Comparison of ENCODE assay signal across 8 cellular contexts in genomic region chr17:31487063-31487647, GRCh38.
DNase-seq lines count a peak whose midpoint lies in the region; ATAC-seq, FAIRE-seq and TF ChIP-seq lines count a peak whose summit lies in the region.

No MANE protein-coding gene starts in this region.

- peak overlapping the region; percentile 63 for H3K4me3 ChIP-seq in iPS-20b (ENCODE audit: low read length)

- no peaks in the 10 kb centered on the region for H3K9me3 Mint-ChIP-seq in HFFc6
- H3K9me3 Mint-ChIP-seq in activated T-helper 1 cell treated with anti-CD3 and anti-CD28 coated beads, Interleukin-12 subunit alpha, Interleukin-12 subunit beta, Interleukin-2, Interleukin-4 antibody, amounts not matched to agents 30 ng/mL and 10 ng/mL and 1 ng/mL, durations not matched to agents 14 hours and 24 hours and 36 hours = no peaks in the 10 kb centered on the region
- no peaks in the 10 kb centered on the region for H3K9me3 Mint-ChIP-seq in stimulated activated memory B cell treated with anti-CD40 and anti-IgM and Interleukin-4, amounts not matched to agents 10 μg/mL and 1 μg/mL and 100 μg/mL, for 72 hours

- H3K36me3 Mint-ChIP-seq in HFFc6 (ENCODE audit: low read depth) = no peaks in the 10 kb centered on the region
- H3K36me3 Mint-ChIP-seq in activated T-helper 1 cell treated with anti-CD3 and anti-CD28 coated beads, Interleukin-12 subunit alpha, Interleukin-12 subunit beta, Interleukin-2, Interleukin-4 antibody, amounts not matched to agents 30 ng/mL and 10 ng/mL and 1 ng/mL, durations not matched to agents 14 hours and 24 hours and 36 hours (ENCODE audit: low read depth) = peaks cover 3% of the 10 kb centered on the region
- H3K36me3 Mint-ChIP-seq in stimulated activated memory B cell treated with anti-CD40 and anti-IgM and Interleukin-4, amounts not matched to agents 10 μg/mL and 1 μg/mL and 100 μg/mL, for 72 hours = no peaks in the 10 kb centered on the region

- H3K4me1 ChIP-seq in iPS-20b (ENCODE audit: insufficient read depth, low read length) = peaks cover 23% of the 10 kb centered on the region

- H3K36me3 ChIP-seq in iPS-20b (ENCODE audit: insufficient read depth, low read depth, low read length) = no peaks in the 10 kb centered on the region

- no peak for FAIRE-seq in H54 (lab: Jason Lieb, UNC)

- intact Hi-C loops in activated T-helper 1 cell treated with anti-CD3 and anti-CD28 coated beads, Interleukin-12 subunit alpha, Interleukin-12 subunit beta, Interleukin-2, Interleukin-4 antibody, amounts not matched to agents 30 ng/mL and 10 ng/mL and 1 ng/mL, durations not matched to agents 14 hours and 24 hours and 36 hours (cut with micrococcal nuclease) = loop anchor here (1.0 to 2.0 kb wide), 2 partner anchors 21 to 414 kb away; partner anchors contain the start of gene UTP6

- H3K27me3 ChIP-seq in iPS-20b (ENCODE audit: insufficient read depth, low read length) = peaks cover 16% of the 10 kb centered on the region

- ATAC-seq in stimulated activated memory B cell treated with anti-CD40 and anti-IgM and Interleukin-4, amounts not matched to agents 10 μg/mL and 1 μg/mL and 100 μg/mL, for 72 hours = no peak
- no peak for ATAC-seq in GM18517 (IDR thresholded peaks at IDR 0.05; ENCODE audit: unreplicated experiment)

- peak overlapping the region; percentile 7 for H3K27ac ChIP-seq in iPS-20b (ENCODE audit: low read length)

- TF ChIP-seq CTCF in HFFc6 (IDR thresholded peaks at IDR 0.05) = no peak

- DNase-seq in HFFc6 (no peak), SIG-M5 (lab: John Stamatoyannopoulos, UW) (no peak), H54 (ENCODE audit: insufficient read length, low spot score) (no peak), NCI-H2107 treated with DMSO at 0.1 percent for 48 hours (lab: John Stamatoyannopoulos, UW; ENCODE audit: unreplicated experiment) (no peak)
- no peak for DNase-seq in activated T-helper 1 cell treated with anti-CD3 and anti-CD28 coated beads, Interleukin-12 subunit alpha, Interleukin-12 subunit beta, Interleukin-2, Interleukin-4 antibody, amounts not matched to agents 30 ng/mL and 10 ng/mL and 1 ng/mL, durations not matched to agents 14 hours and 24 hours and 36 hours (ENCODE audit: low spot score)

- H3K27me3 Mint-ChIP-seq in HFFc6 (ENCODE audit: insufficient read depth) = peaks cover 44% of the 10 kb centered on the region
- peaks cover 2% of the 10 kb centered on the region for H3K27me3 Mint-ChIP-seq in activated T-helper 1 cell treated with anti-CD3 and anti-CD28 coated beads, Interleukin-12 subunit alpha, Interleukin-12 subunit beta, Interleukin-2, Interleukin-4 antibody, amounts not matched to agents 30 ng/mL and 10 ng/mL and 1 ng/mL, durations not matched to agents 14 hours and 24 hours and 36 hours (ENCODE audit: insufficient read depth)
- no peaks in the 10 kb centered on the region for H3K27me3 Mint-ChIP-seq in stimulated activated memory B cell treated with anti-CD40 and anti-IgM and Interleukin-4, amounts not matched to agents 10 μg/mL and 1 μg/mL and 100 μg/mL, for 72 hours

- no peaks in the 10 kb centered on the region for H3K9me3 ChIP-seq in iPS-20b (ENCODE audit: insufficient read depth, low read depth, low read length)

- peaks cover 8% of the 10 kb centered on the region; the same call in 1 of the 2 replicates for H3K4me1 Mint-ChIP-seq in HFFc6 (ENCODE audit: low read depth)
- H3K4me1 Mint-ChIP-seq in activated T-helper 1 cell treated with anti-CD3 and anti-CD28 coated beads, Interleukin-12 subunit alpha, Interleukin-12 subunit beta, Interleukin-2, Interleukin-4 antibody, amounts not matched to agents 30 ng/mL and 10 ng/mL and 1 ng/mL, durations not matched to agents 14 hours and 24 hours and 36 hours (ENCODE audit: low read depth) = peaks cover 46% of the 10 kb centered on the region
- peaks cover 49% of the 10 kb centered on the region for H3K4me1 Mint-ChIP-seq in stimulated activated memory B cell treated with anti-CD40 and anti-IgM and Interleukin-4, amounts not matched to agents 10 μg/mL and 1 μg/mL and 100 μg/mL, for 72 hours

- TF ChIP-seq POLR2A in H54 (IDR thresholded peaks at IDR 0.05; ENCODE audit: low read depth, low read length) = no peak

- H3K9ac ChIP-seq in iPS-20b (ENCODE audit: low read depth, low read length) = peak overlapping the region; percentile 71; the same call in 1 of the 2 replicates

- no peak overlapping the region for H3K27ac Mint-ChIP-seq in HFFc6
- peak overlapping the region; percentile 68 for H3K27ac Mint-ChIP-seq in activated T-helper 1 cell treated with anti-CD3 and anti-CD28 coated beads, Interleukin-12 subunit alpha, Interleukin-12 subunit beta, Interleukin-2, Interleukin-4 antibody, amounts not matched to agents 30 ng/mL and 10 ng/mL and 1 ng/mL, durations not matched to agents 14 hours and 24 hours and 36 hours
- H3K27ac Mint-ChIP-seq in stimulated activated memory B cell treated with anti-CD40 and anti-IgM and Interleukin-4, amounts not matched to agents 10 μg/mL and 1 μg/mL and 100 μg/mL, for 72 hours = peak overlapping the region; percentile 90

- peak overlapping the region; percentile 39 for H3K4me3 Mint-ChIP-seq in HFFc6
- H3K4me3 Mint-ChIP-seq in activated T-helper 1 cell treated with anti-CD3 and anti-CD28 coated beads, Interleukin-12 subunit alpha, Interleukin-12 subunit beta, Interleukin-2, Interleukin-4 antibody, amounts not matched to agents 30 ng/mL and 10 ng/mL and 1 ng/mL, durations not matched to agents 14 hours and 24 hours and 36 hours = peak overlapping the region; percentile 78
- peak overlapping the region; percentile 90 for H3K4me3 Mint-ChIP-seq in stimulated activated memory B cell treated with anti-CD40 and anti-IgM and Interleukin-4, amounts not matched to agents 10 μg/mL and 1 μg/mL and 100 μg/mL, for 72 hours

Comparison
In these comparisons a context has a peak if more than half of its experiments do, and no peak if none do; other contexts are left out.
1. H3K4me3 Mint-ChIP-seq: peak in every context shown above with its lines; median percentile 90 in stimulated activated memory B cell treated with anti-CD40 and anti-IgM and Interleukin-4, amounts not matched to agents 10 μg/mL and 1 μg/mL and 100 μg/mL, for 72 hours; 78 in activated T-helper 1 cell treated with anti-CD3 and anti-CD28 coated beads, Interleukin-12 subunit alpha, Interleukin-12 subunit beta, Interleukin-2, Interleukin-4 antibody, amounts not matched to agents 30 ng/mL and 10 ng/mL and 1 ng/mL, durations not matched to agents 14 hours and 24 hours and 36 hours; 39 in HFFc6.